Comparison of ENCODE assay signal across 1 cellular context in the genomic region with DNA sequence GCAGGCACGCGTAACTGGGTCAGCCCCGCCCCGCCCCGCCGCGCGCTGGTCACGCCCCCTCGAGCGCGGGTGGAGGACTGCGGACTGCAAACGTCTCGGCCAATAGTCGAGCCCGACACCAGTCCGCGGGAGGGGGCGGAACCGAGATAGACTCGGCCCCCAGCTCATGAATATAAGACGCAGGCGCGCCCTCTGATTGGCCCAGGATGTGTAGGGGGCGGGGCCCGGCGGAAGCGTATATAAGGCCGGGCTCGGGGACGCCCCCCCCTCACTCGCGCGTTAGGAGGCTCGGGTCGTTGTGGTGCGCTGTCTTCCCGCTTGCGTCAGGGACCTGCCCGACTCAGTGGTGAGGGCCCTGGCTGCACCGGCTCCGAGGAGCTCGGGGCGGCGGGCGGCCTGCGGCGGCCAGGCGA.
TF ChIP-seq lines count a peak whose summit lies in the region.

A gene (plus strand): TSS at position 268 of the 413 bp plus-strand sequence. CDS start 1,602 bp downstream, outside the sequence.

TF ChIP-seq in HEK293, 187 proteins besides CTCF, POLR2A, EP300 and RAD21 (continued from another document):
- TF ChIP-seq, protein P1, sequence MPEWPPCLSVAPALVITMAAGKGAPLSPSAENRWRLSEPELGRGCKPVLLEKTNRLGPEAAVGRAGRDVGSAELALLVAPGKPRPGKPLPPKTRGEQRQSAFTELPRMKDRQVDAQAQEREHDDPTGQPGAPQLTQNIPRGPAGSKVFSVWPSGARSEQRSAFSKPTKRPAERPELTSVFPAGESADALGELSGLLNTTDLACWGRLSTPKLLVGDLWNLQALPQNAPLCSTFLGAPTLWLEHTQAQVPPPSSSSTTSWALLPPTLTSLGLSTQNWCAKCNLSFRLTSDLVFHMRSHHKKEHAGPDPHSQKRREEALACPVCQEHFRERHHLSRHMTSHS (tag by site-specific recombination; IDR thresholded peaks at IDR 0.05), result no peak
- no peak for TF ChIP-seq ZNF623 (tag by site-specific recombination; IDR thresholded peaks at IDR 0.05)
- TF ChIP-seq ZNF501 (tag by site-specific recombination; IDR thresholded peaks at IDR 0.05), result no peak
- TF ChIP-seq, protein P2, sequence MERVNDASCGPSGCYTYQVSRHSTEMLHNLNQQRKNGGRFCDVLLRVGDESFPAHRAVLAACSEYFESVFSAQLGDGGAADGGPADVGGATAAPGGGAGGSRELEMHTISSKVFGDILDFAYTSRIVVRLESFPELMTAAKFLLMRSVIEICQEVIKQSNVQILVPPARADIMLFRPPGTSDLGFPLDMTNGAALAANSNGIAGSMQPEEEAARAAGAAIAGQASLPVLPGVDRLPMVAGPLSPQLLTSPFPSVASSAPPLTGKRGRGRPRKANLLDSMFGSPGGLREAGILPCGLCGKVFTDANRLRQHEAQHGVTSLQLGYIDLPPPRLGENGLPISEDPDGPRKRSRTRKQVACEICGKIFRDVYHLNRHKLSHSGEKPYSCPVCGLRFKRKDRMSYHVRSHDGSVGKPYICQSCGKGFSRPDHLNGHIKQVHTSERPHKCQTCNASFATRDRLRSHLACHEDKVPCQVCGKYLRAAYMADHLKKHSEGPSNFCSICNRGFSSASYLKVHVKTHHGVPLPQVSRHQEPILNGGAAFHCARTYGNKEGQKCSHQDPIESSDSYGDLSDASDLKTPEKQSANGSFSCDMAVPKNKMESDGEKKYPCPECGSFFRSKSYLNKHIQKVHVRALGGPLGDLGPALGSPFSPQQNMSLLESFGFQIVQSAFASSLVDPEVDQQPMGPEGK (tag by site-specific recombination; IDR thresholded peaks at IDR 0.05), result peak; percentile 94
- TF ChIP-seq ZNF140 (tag by site-specific recombination; IDR thresholded peaks at IDR 0.05), result no peak
- TF ChIP-seq, protein P3, sequence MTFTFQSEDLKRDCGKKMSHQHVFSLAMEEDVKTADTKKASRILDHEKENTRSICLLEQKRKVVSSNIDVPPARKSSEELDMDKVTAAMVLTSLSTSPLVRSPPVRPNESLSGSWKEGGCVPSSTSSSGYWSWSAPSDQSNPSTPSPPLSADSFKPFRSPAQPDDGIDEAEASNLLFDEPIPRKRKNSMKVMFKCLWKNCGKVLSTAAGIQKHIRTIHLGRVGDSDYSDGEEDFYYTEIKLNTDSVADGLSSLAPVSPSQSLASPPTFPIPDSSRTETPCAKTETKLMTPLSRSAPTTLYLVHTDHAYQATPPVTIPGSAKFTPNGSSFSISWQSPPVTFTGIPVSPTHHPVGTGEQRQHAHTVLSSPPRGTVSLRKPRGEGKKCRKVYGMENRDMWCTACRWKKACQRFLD (tag by site-specific recombination; IDR thresholded peaks at IDR 0.05), result no peak
- TF ChIP-seq GLIS2 (tag by site-specific recombination; IDR thresholded peaks at IDR 0.05), result peak; percentile 79; the same call in 1 of the 2 replicates
- TF ChIP-seq ZNF660 (tag by site-specific recombination; IDR thresholded peaks at IDR 0.05), result peak; percentile 97; the same call in 1 of the 2 replicates
- no peak for TF ChIP-seq ZNF239 (tag by site-specific recombination; IDR thresholded peaks at IDR 0.05)
- TF ChIP-seq, protein P4, sequence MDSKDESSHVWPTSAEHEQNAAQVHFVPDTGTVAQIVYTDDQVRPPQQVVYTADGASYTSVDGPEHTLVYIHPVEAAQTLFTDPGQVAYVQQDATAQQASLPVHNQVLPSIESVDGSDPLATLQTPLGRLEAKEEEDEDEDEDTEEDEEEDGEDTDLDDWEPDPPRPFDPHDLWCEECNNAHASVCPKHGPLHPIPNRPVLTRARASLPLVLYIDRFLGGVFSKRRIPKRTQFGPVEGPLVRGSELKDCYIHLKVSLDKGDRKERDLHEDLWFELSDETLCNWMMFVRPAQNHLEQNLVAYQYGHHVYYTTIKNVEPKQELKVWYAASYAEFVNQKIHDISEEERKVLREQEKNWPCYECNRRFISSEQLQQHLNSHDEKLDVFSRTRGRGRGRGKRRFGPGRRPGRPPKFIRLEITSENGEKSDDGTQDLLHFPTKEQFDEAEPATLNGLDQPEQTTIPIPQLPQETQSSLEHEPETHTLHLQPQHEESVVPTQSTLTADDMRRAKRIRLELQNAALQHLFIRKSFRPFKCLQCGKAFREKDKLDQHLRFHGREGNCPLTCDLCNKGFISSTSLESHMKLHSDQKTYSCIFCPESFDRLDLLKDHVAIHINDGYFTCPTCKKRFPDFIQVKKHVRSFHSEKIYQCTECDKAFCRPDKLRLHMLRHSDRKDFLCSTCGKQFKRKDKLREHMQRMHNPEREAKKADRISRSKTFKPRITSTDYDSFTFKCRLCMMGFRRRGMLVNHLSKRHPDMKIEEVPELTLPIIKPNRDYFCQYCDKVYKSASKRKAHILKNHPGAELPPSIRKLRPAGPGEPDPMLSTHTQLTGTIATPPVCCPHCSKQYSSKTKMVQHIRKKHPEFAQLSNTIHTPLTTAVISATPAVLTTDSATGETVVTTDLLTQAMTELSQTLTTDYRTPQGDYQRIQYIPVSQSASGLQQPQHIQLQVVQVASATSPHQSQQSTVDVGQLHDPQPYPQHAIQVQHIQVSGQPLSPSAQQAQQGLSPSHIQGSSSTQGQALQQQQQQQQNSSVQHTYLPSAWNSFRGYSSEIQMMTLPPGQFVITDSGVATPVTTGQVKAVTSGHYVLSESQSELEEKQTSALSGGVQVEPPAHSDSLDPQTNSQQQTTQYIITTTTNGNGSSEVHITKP (tag by site-specific recombination; IDR thresholded peaks at IDR 0.05), result peak; percentile 38
- TF ChIP-seq ZNF184 (tag by site-specific recombination; IDR thresholded peaks at IDR 0.05), result no peak
- TF ChIP-seq ZNF394 (tag by site-specific recombination; IDR thresholded peaks at IDR 0.05; ENCODE audit: borderline replicate concordance), result no peak
- TF ChIP-seq KLF16 (tag by site-specific recombination; IDR thresholded peaks at IDR 0.05), result peak; percentile 81; the same call in 1 of the 2 replicates
- peak; percentile 64 for TF ChIP-seq KLF10 (tag by site-specific recombination; IDR thresholded peaks at IDR 0.05)
- TF ChIP-seq, protein P5, sequence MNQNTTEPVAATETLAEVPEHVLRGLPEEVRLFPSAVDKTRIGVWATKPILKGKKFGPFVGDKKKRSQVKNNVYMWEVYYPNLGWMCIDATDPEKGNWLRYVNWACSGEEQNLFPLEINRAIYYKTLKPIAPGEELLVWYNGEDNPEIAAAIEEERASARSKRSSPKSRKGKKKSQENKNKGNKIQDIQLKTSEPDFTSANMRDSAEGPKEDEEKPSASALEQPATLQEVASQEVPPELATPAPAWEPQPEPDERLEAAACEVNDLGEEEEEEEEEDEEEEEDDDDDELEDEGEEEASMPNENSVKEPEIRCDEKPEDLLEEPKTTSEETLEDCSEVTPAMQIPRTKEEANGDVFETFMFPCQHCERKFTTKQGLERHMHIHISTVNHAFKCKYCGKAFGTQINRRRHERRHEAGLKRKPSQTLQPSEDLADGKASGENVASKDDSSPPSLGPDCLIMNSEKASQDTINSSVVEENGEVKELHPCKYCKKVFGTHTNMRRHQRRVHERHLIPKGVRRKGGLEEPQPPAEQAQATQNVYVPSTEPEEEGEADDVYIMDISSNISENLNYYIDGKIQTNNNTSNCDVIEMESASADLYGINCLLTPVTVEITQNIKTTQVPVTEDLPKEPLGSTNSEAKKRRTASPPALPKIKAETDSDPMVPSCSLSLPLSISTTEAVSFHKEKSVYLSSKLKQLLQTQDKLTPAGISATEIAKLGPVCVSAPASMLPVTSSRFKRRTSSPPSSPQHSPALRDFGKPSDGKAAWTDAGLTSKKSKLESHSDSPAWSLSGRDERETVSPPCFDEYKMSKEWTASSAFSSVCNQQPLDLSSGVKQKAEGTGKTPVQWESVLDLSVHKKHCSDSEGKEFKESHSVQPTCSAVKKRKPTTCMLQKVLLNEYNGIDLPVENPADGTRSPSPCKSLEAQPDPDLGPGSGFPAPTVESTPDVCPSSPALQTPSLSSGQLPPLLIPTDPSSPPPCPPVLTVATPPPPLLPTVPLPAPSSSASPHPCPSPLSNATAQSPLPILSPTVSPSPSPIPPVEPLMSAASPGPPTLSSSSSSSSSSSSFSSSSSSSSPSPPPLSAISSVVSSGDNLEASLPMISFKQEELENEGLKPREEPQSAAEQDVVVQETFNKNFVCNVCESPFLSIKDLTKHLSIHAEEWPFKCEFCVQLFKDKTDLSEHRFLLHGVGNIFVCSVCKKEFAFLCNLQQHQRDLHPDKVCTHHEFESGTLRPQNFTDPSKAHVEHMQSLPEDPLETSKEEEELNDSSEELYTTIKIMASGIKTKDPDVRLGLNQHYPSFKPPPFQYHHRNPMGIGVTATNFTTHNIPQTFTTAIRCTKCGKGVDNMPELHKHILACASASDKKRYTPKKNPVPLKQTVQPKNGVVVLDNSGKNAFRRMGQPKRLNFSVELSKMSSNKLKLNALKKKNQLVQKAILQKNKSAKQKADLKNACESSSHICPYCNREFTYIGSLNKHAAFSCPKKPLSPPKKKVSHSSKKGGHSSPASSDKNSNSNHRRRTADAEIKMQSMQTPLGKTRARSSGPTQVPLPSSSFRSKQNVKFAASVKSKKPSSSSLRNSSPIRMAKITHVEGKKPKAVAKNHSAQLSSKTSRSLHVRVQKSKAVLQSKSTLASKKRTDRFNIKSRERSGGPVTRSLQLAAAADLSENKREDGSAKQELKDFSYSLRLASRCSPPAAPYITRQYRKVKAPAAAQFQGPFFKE (tag by site-specific recombination; IDR thresholded peaks at IDR 0.05; ENCODE audit: borderline replicate concordance), result no peak
- peak; percentile 80 for TF ChIP-seq KLF1 (tag by site-specific recombination; IDR thresholded peaks at IDR 0.05)
- no peak for TF ChIP-seq ZNF24 (tag by site-specific recombination; IDR thresholded peaks at IDR 0.05)
- TF ChIP-seq ZNF670 (tag by site-specific recombination; IDR thresholded peaks at IDR 0.05; ENCODE audit: low read depth), result no peak
- TF ChIP-seq, protein P6, sequence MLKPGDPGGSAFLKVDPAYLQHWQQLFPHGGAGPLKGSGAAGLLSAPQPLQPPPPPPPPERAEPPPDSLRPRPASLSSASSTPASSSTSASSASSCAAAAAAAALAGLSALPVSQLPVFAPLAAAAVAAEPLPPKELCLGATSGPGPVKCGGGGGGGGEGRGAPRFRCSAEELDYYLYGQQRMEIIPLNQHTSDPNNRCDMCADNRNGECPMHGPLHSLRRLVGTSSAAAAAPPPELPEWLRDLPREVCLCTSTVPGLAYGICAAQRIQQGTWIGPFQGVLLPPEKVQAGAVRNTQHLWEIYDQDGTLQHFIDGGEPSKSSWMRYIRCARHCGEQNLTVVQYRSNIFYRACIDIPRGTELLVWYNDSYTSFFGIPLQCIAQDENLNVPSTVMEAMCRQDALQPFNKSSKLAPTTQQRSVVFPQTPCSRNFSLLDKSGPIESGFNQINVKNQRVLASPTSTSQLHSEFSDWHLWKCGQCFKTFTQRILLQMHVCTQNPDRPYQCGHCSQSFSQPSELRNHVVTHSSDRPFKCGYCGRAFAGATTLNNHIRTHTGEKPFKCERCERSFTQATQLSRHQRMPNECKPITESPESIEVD (tag by site-specific recombination; IDR thresholded peaks at IDR 0.05), result no peak
- no peak for TF ChIP-seq ZNF596 (tag by site-specific recombination; IDR thresholded peaks at IDR 0.05)
- TF ChIP-seq, protein P7, sequence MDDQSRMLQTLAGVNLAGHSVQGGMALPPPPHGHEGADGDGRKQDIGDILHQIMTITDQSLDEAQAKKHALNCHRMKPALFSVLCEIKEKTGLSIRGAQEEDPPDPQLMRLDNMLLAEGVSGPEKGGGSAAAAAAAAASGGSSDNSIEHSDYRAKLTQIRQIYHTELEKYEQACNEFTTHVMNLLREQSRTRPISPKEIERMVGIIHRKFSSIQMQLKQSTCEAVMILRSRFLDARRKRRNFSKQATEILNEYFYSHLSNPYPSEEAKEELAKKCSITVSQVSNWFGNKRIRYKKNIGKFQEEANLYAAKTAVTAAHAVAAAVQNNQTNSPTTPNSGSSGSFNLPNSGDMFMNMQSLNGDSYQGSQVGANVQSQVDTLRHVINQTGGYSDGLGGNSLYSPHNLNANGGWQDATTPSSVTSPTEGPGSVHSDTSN (CRISPR knock-in tag; IDR thresholded peaks at IDR 0.05), result peak; percentile 18; the same call in 1 of the 2 replicates
- 0 out of 2 replicates have a peak, but pooled peaks have one; percentile 3 for TF ChIP-seq ZNF629 (tag by site-specific recombination; IDR thresholded peaks at IDR 0.05)
- TF ChIP-seq SP2 (tag by site-specific recombination; IDR thresholded peaks at IDR 0.05), result peak; percentile 98
- TF ChIP-seq IKZF3 (tag by site-specific recombination; IDR thresholded peaks at IDR 0.05), result no peak
- no peak for TF ChIP-seq ZSCAN16 (tag by site-specific recombination; IDR thresholded peaks at IDR 0.05)
- TF ChIP-seq, protein P8, sequence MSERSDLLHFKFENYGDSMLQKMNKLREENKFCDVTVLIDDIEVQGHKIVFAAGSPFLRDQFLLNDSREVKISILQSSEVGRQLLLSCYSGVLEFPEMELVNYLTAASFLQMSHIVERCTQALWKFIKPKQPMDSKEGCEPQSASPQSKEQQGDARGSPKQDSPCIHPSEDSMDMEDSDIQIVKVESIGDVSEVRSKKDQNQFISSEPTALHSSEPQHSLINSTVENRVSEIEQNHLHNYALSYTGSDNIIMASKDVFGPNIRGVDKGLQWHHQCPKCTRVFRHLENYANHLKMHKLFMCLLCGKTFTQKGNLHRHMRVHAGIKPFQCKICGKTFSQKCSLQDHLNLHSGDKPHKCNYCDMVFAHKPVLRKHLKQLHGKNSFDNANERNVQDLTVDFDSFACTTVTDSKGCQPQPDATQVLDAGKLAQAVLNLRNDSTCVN (tag by site-specific recombination; optimal IDR thresholded peaks at IDR 0.05), result peak; percentile 81
- TF ChIP-seq ZNF202 (tag by site-specific recombination; IDR thresholded peaks at IDR 0.05; ENCODE audit: borderline replicate concordance), result no peak
- TF ChIP-seq MYNN (tag by site-specific recombination; IDR thresholded peaks at IDR 0.05; ENCODE audit: borderline replicate concordance), result no peak
- TF ChIP-seq YY2 (tag by site-specific recombination; IDR thresholded peaks at IDR 0.05), result no peak
- TF ChIP-seq, protein P9, sequence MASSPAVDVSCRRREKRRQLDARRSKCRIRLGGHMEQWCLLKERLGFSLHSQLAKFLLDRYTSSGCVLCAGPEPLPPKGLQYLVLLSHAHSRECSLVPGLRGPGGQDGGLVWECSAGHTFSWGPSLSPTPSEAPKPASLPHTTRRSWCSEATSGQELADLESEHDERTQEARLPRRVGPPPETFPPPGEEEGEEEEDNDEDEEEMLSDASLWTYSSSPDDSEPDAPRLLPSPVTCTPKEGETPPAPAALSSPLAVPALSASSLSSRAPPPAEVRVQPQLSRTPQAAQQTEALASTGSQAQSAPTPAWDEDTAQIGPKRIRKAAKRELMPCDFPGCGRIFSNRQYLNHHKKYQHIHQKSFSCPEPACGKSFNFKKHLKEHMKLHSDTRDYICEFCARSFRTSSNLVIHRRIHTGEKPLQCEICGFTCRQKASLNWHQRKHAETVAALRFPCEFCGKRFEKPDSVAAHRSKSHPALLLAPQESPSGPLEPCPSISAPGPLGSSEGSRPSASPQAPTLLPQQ (tag by site-specific recombination; IDR thresholded peaks at IDR 0.05), result no peak
- TF ChIP-seq ZNF529 (tag by site-specific recombination; IDR thresholded peaks at IDR 0.05; ENCODE audit: insufficient replicate concordance), result no peak
- peak; percentile 95 for TF ChIP-seq SP3 (tag by site-specific recombination; IDR thresholded peaks at IDR 0.05)
- no peak for TF ChIP-seq SETDB1 (IDR thresholded peaks at IDR 0.05; ENCODE audit: insufficient read length, low read length)
